In the genomic region with DNA sequence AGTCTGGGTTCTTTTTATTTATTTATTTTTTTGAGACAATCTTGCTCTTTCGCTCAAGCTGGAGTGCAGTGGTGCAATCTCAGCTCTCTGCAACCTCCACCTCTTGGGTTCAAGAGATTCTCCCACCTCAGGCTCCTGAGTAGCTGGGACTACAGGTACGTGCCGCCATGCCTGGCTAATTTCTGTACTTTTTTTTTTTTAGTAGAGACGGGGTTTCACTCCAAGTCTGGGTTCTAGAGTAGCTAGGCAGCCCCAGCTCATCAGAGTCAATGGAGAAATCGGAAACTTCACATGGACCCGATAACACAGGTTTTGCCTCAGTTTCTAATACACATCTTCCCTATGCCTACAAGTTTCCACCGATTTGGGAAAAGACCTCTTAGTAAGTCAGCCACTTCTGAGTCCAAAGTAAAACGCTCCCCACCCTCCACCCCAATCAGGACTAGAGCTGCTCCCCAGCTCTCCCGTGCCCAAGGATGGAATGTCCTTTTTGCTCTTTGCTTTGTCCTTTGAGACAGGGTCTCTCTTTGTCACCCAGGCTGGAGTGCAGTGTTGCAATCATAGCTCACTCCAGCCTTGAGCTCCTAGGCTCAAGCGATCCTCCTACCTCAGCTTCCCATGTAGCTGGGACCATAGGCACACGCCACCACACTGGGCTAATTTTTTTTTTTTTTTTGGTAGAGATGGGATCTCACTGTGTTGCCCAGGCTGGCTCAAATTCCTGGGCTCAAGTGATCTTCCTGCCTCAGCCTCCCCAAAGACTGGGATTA, we compare ENCODE assay signal across 1 cellular context.
TF ChIP-seq lines count a peak whose summit lies in the region.

No MANE protein-coding gene starts in this region.

TF ChIP-seq in liver, 16 proteins besides CTCF, POLR2A, EP300 and RAD21:
- TF ChIP-seq SP1 (IDR thresholded peaks at IDR 0.05) (no peak), HNF4G (IDR thresholded peaks at IDR 0.05) (no peak), JUND (IDR thresholded peaks at IDR 0.05) (no peak), TAF1 (conservative IDR thresholded peaks at IDR 0.05) (no peak), HNF4A (conservative IDR thresholded peaks at IDR 0.05) (no peak), YY1 (IDR thresholded peaks at IDR 0.05) (no peak), FOXA1 (IDR thresholded peaks at IDR 0.05) (no peak), EGR1 (IDR thresholded peaks at IDR 0.05; ENCODE audit: low read depth in 2 of 2) (no peak)
- TF ChIP-seq, protein P1, sequence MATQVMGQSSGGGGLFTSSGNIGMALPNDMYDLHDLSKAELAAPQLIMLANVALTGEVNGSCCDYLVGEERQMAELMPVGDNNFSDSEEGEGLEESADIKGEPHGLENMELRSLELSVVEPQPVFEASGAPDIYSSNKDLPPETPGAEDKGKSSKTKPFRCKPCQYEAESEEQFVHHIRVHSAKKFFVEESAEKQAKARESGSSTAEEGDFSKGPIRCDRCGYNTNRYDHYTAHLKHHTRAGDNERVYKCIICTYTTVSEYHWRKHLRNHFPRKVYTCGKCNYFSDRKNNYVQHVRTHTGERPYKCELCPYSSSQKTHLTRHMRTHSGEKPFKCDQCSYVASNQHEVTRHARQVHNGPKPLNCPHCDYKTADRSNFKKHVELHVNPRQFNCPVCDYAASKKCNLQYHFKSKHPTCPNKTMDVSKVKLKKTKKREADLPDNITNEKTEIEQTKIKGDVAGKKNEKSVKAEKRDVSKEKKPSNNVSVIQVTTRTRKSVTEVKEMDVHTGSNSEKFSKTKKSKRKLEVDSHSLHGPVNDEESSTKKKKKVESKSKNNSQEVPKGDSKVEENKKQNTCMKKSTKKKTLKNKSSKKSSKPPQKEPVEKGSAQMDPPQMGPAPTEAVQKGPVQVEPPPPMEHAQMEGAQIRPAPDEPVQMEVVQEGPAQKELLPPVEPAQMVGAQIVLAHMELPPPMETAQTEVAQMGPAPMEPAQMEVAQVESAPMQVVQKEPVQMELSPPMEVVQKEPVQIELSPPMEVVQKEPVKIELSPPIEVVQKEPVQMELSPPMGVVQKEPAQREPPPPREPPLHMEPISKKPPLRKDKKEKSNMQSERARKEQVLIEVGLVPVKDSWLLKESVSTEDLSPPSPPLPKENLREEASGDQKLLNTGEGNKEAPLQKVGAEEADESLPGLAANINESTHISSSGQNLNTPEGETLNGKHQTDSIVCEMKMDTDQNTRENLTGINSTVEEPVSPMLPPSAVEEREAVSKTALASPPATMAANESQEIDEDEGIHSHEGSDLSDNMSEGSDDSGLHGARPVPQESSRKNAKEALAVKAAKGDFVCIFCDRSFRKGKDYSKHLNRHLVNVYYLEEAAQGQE (IDR thresholded peaks at IDR 0.05), result no peak
- TF ChIP-seq, protein P2, sequence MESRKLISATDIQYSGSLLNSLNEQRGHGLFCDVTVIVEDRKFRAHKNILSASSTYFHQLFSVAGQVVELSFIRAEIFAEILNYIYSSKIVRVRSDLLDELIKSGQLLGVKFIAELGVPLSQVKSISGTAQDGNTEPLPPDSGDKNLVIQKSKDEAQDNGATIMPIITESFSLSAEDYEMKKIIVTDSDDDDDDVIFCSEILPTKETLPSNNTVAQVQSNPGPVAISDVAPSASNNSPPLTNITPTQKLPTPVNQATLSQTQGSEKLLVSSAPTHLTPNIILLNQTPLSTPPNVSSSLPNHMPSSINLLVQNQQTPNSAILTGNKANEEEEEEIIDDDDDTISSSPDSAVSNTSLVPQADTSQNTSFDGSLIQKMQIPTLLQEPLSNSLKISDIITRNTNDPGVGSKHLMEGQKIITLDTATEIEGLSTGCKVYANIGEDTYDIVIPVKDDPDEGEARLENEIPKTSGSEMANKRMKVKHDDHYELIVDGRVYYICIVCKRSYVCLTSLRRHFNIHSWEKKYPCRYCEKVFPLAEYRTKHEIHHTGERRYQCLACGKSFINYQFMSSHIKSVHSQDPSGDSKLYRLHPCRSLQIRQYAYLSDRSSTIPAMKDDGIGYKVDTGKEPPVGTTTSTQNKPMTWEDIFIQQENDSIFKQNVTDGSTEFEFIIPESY (IDR thresholded peaks at IDR 0.05), result no peak
